ENCODE assay signal across 1 cellular context in genomic region chr7:2558620-2559282, GRCh38.
TF ChIP-seq lines count a peak whose summit lies in the region.

A gene with protein sequence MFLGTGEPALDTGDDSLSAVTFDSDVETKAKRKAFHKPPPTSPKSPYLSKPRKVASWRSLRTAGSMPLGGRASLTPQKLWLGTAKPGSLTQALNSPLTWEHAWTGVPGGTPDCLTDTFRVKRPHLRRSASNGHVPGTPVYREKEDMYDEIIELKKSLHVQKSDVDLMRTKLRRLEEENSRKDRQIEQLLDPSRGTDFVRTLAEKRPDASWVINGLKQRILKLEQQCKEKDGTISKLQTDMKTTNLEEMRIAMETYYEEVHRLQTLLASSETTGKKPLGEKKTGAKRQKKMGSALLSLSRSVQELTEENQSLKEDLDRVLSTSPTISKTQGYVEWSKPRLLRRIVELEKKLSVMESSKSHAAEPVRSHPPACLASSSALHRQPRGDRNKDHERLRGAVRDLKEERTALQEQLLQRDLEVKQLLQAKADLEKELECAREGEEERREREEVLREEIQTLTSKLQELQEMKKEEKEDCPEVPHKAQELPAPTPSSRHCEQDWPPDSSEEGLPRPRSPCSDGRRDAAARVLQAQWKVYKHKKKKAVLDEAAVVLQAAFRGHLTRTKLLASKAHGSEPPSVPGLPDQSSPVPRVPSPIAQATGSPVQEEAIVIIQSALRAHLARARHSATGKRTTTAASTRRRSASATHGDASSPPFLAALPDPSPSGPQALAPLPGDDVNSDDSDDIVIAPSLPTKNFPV (plus strand): TSS chr7:2558979. CDS start chr7:2559182, 203 bp downstream.

TF ChIP-seq in GM12878, 131 proteins besides CTCF, POLR2A, EP300 and RAD21 (continued from another document):
- TF ChIP-seq ZNF687 (IDR thresholded peaks at IDR 0.05) (peak; percentile 46; the same call in 1 of the 2 replicates), SIN3A (IDR thresholded peaks at IDR 0.05; ENCODE audit: low read depth, low read length) (peak; percentile 91), BMI1 (IDR thresholded peaks at IDR 0.05; ENCODE audit: borderline replicate concordance) (peak; percentile 91), CBX5 (IDR thresholded peaks at IDR 0.05; ENCODE audit: low read depth) (no peak), SMC3 (IDR thresholded peaks at IDR 0.05; ENCODE audit: borderline replicate concordance, low read length) (no peak), IKZF1 (conservative IDR thresholded peaks at IDR 0.05) (peak; percentile 81), SP1 (IDR thresholded peaks at IDR 0.05; ENCODE audit: low read depth, low read length) (peak; percentile 84), YY1 (IDR thresholded peaks at IDR 0.05; ENCODE audit: low read depth, low read length) (peak; percentile 46; the same call in 1 of the 2 replicates), SIX5 (IDR thresholded peaks at IDR 0.05; ENCODE audit: low read depth, low read length, severe bottlenecking) (peak; percentile 19), MXI1 (IDR thresholded peaks at IDR 0.05; ENCODE audit: low read depth, low read length) (peak; percentile 92), SMAD5 (IDR thresholded peaks at IDR 0.05; ENCODE audit: low read depth) (no peak), MYB (IDR thresholded peaks at IDR 0.05; ENCODE audit: borderline replicate concordance, low read depth, low read length) (no peak), TARDBP (IDR thresholded peaks at IDR 0.05; ENCODE audit: borderline replicate concordance) (no peak; the same call in 1 of the 2 replicates), ZNF274 (IDR thresholded peaks at IDR 0.05; ENCODE audit: insufficient read depth, insufficient read length) (no peak), MEF2B (IDR thresholded peaks at IDR 0.05; ENCODE audit: partially characterized antibody, poor library complexity, severe bottlenecking) (peak; percentile 37), HCFC1 (IDR thresholded peaks at IDR 0.05; ENCODE audit: low read length) (peak; percentile 63), BHLHE40 (IDR thresholded peaks at IDR 0.05; ENCODE audit: borderline replicate concordance in 1 of 2, low read depth in 2 of 2, low read length in 1 of 2) (peak; percentile 25 to 69; a peak in 2 of 4 replicates), TCF12 (IDR thresholded peaks at IDR 0.05; ENCODE audit: low read depth, low read length) (no peak), KLF5 (IDR thresholded peaks at IDR 0.05; ENCODE audit: partially characterized antibody) (peak; percentile 81)
- TF ChIP-seq, protein P1, sequence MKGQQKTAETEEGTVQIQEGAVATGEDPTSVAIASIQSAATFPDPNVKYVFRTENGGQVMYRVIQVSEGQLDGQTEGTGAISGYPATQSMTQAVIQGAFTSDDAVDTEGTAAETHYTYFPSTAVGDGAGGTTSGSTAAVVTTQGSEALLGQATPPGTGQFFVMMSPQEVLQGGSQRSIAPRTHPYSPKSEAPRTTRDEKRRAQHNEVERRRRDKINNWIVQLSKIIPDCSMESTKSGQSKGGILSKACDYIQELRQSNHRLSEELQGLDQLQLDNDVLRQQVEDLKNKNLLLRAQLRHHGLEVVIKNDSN (IDR thresholded peaks at IDR 0.05; ENCODE audit: borderline replicate concordance, extremely low read length, insufficient read depth, low read depth, low read length): no peak
